ENCODE assay signal across 8 cellular contexts in the genomic region with DNA sequence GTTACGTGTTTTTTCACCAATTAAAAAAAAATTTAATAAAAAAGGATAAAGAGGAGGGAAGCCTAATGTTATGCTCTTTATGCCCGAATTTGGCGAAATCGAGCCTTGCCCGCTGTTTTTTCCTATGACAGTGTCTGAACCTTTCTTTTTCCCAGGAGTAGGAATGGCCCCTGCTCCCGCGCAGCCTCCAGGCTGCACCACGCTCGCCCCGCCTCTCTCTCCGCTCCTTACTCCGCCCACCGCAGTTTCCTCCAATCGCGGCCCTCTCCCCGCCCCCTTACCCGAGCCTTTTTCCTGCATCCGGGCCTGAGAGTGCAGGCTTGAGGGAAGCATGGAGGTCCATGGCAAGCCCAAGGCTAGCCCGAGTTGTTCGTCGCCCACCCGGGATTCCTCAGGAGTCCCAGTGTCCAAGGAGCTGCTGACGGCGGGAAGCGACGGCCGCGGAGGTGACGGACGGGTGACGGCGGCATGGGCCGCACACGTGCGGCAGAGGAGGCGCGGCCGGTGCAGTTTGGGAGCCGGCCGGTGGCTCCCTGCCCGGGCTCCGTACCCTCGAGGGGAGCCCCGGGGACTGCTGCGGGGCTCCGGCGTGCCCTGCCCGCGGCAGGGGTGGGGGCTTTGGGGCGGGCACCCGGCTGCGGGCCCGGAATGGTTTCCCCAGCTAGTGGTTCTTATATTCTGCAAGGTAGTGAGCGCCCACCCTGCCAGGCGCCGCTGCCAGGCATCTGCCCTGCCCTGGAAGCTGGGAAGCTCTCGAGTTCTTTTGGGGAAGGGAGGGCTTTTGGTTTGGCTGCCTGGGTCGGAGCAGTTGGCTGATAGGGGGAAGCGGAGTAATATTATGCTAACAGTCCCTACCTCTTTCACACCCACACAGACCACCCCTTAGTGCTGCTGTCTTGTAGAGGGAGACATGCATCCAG. TPM values are rescaled to one million over a fixed set of nuclear protein-coding genes. Genes with fewer than 3 reads are reported as not detected.
A peak's percentile ranks its signal among the peaks of the same experiment; 100 is the strongest.
DNase-seq lines count a peak whose midpoint lies in the region; ATAC-seq and TF ChIP-seq lines count a peak whose summit lies in the region.

NOPCHAP1 (plus strand) TSS at position 295 of the 920 bp plus-strand sequence; CDS start at position 332, 37 bp downstream.

- H3F3A ChIP-seq in PC-3 (ENCODE audit: low read length, unreplicated experiment), result no peaks in the 10 kb centered on the region

- H3K9me2 ChIP-seq in PC-3 (replicated peaks; ENCODE audit: low read length), result no peaks in the 10 kb centered on the region

- no peak for TF ChIP-seq CTCF in PC-3 (conservative IDR thresholded peaks at IDR 0.05; ENCODE audit: low read depth, low read length)

- peak; percentile 92 for DNase-seq in DMS153 treated with DMSO at 0.1 percent for 48 hours (lab: John Stamatoyannopoulos, UW; ENCODE audit: unreplicated experiment)
- peak; percentile 75 for DNase-seq in Jurkat, Clone E6-1 (ENCODE audit: low read depth, low spot score)
- peak; percentile 94 for DNase-seq in PC-3
- DNase-seq in activated T-cell treated with anti-CD3 and anti-CD28 coated beads, Interleukin-2, amount 50 U/mL, for 1 hour, result peak; percentile 86
- peak; percentile 62 to 74 for DNase-seq in stimulated activated CD8-positive, alpha-beta memory T cell treated with anti-CD3 and anti-CD28 coated beads, Interleukin-7, amount 100 ng/mL, for 1 hour (ENCODE audit: low read depth in 2 of 2)

- no TSS peak for BruUV-seq in PC-3 (replicated peaks; lab: Mats Ljungman, UMichigan)

- H3K79me2 ChIP-seq in PC-3 (ENCODE audit: low read length), result peaks cover 52% of the 10 kb centered on the region

- H3K27me3 ChIP-seq in PC-3 (ENCODE audit: low read length) (no peaks in the 10 kb centered on the region), muscle layer of colon (ENCODE audit: control insufficient read depth in 1 of 2, insufficient read depth in 2 of 2, low read length in 2 of 2) (no peaks in the 10 kb centered on the region)

- H3K27ac ChIP-seq in PC-3 (ENCODE audit: low read length), result peak within 1 kb of the TSS; percentile 6; the same call in 1 of the 2 replicates
- peak within 1 kb of the TSS; percentile 95 for H3K27ac ChIP-seq in muscle layer of colon (ENCODE audit: low read depth, low read length)

- H2AFZ ChIP-seq in PC-3 (ENCODE audit: low read length), result peak within 1 kb of the TSS; percentile 78

- intact Hi-C loops in PC-3 (cut with micrococcal nuclease), result loop anchor here (2.0 kb wide), 2 partner anchors 45 to 67 kb away; no protein-coding TSS in a partner anchor

- H3K4me1 ChIP-seq in PC-3 (ENCODE audit: insufficient read depth, low read length), result peaks cover 22% of the 10 kb centered on the region
- peaks cover 15% of the 10 kb centered on the region for H3K4me1 ChIP-seq in muscle layer of colon (ENCODE audit: insufficient read depth, low read length)

- peaks cover 28% of the 10 kb centered on the region for H3K36me3 ChIP-seq in PC-3 (ENCODE audit: low read depth, low read length)
- H3K36me3 ChIP-seq in muscle layer of colon (ENCODE audit: insufficient read depth, low read length), result no peaks in the 10 kb centered on the region

- CTCF ChIA-PET in PC-3 (lab: Charles Lee), result no interaction called here

- peak within 1 kb of the TSS; percentile 86 for H3K4me2 ChIP-seq in PC-3 (ENCODE audit: low read length)

- peak; percentile 97 for ATAC-seq in GM21619 (IDR thresholded peaks at IDR 0.05; ENCODE audit: unreplicated experiment)
- ATAC-seq in PC-3, result peak; percentile 98
- peak; percentile 99 for ATAC-seq in esophagus mucosa

- H3K9me3 ChIP-seq in PC-3 (ENCODE audit: low read length) (no peaks in the 10 kb centered on the region), muscle layer of colon (ENCODE audit: low read length) (no peaks in the 10 kb centered on the region)

- H4K20me1 ChIP-seq in PC-3 (ENCODE audit: low read length), result peaks cover 13% of the 10 kb centered on the region; the same call in 1 of the 2 replicates

- peak within 1 kb of the TSS; percentile 65 for H3K4me3 ChIP-seq in Jurkat, Clone E6-1 (ENCODE audit: low read length)
- H3K4me3 ChIP-seq in PC-3 (ENCODE audit: low read length) (peak within 1 kb of the TSS; percentile 79), muscle layer of colon (ENCODE audit: low read depth in 1 of 2, low read length in 2 of 2) (peak within 1 kb of the TSS; percentile 77 to 84)

- peak within 1 kb of the TSS; percentile 84 for H3K9ac ChIP-seq in PC-3 (ENCODE audit: low read length)
- H3K9ac ChIP-seq in muscle layer of colon (ENCODE audit: low read length), result peak within 1 kb of the TSS; percentile 37

- POLR2A ChIA-PET in PC-3 (lab: Charles Lee; ENCODE audit: unreplicated experiment), result no interaction called here

RNA-seq across cellular contexts. Expression of gene NOPCHAP1, which starts in this region (rescaled TPM):
- polyA plus RNA-seq in Jurkat, Clone E6-1 (2012; ENCODE audit: insufficient read depth, insufficient read length), result 75.7 TPM
- 21.8 and 37.8 TPM in 2 replicates for total RNA-seq in PC-3 (2014; rRNA removed)
- 16.0 TPM for total RNA-seq in esophagus mucosa

Comparison
In these comparisons a context has a peak if more than half of its experiments do, and no peak if none do; other contexts are left out.
1. Peak in every context shown above with its lines: DNase-seq, ATAC-seq, H3K4me3 ChIP-seq and H3K27ac ChIP-seq.